28 cellular contexts compared by ENCODE assay signal in the genomic region with DNA sequence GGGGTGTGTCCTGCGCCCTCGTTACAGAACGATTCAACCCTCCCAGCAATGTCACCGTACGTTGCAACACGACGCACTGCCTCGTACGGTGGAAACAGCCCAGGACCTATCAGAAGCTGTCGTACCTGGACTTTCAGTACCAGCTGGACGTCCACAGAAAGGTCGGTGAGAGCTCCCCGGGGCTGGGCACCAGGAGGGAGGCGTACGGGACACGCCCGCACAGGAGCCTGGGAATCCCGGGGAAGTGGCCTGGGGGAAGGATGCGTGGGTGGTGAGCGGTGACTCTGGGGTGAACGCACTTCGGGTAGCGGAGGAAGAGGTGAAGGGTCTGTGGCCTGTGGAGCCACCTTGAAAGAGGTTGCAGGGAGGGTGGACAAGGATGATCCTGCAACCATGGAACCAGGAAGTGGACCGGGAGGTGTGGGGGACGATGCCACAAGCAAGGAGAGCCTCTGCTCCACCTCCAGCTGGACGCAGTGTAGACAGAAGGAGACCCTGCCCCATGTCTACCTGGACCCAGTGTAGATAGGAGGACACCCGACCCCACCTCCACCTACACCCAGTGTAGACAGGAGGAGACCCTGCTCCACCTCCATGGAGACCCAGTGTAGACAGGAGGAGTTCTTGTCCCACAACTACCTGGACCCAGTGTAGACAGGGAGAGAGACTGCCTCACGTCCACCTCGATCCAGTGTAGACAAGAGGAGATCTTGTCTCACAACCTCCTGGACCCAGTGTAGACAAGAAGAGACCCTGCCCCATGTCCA. TPM values are rescaled to one million over a fixed set of nuclear protein-coding genes. Genes with fewer than 3 reads are reported as not detected.
"Had no signal": no experiment of that assay in that cellular context is flagged by ENCODE, and none has a peak within 500 bp of the region (broad histone marks: within the 10 kb centered on the region; RNA-seq: fewer than 3 reads in every experiment).

No MANE protein-coding gene starts in this region.

- ATAC-seq: activated CD4-positive, alpha-beta T cell treated with anti-CD3 and anti-CD28 coated beads for 36 hours had no signal

- H3K4me2 ChIP-seq: smooth muscle cell had no signal

- H3K4me1 ChIP-seq: esophagus squamous epithelium, left ventricle myocardium inferior, right atrium auricular region, testis, transverse colon, uterus had no signal

- H3K36me3 ChIP-seq: esophagus squamous epithelium, left ventricle myocardium inferior, right atrium auricular region, transverse colon, uterus had no signal

- H3K4me1 Mint-ChIP-seq: activated naive CD4-positive, alpha-beta T cell treated with anti-CD3 and anti-CD28 coated beads, Interleukin-2, amount 10 ng/mL, durations not matched to agents 7 days and 5 days had no signal

- H3K27ac ChIP-seq: esophagus squamous epithelium, left ventricle myocardium inferior, right atrium auricular region, testis, transverse colon, uterus had no signal

- H3K4me3 Mint-ChIP-seq: activated CD4-positive, alpha-beta T cell treated with anti-CD3 and anti-CD28 coated beads for 36 hours; activated naive CD4-positive, alpha-beta T cell treated with anti-CD3 and anti-CD28 coated beads, Interleukin-2, amount 10 ng/mL, durations not matched to agents 7 days and 5 days; activated naive CD8-positive, alpha-beta T cell treated with anti-CD3 and anti-CD28 coated beads, Interleukin-2, amount 10 ng/mL, durations not matched to agents 7 days and 5 days; activated T-helper 1 cell treated with anti-CD3 and anti-CD28 coated beads, Interleukin-12 subunit alpha, Interleukin-12 subunit beta, Interleukin-2, Interleukin-4 antibody, amounts not matched to agents 30 ng/mL and 10 ng/mL and 1 ng/mL, durations not matched to agents 14 hours and 24 hours and 36 hours; neural crest cell had no signal

- H3K27me3 ChIP-seq: esophagus squamous epithelium, right atrium auricular region, testis, transverse colon, uterus had no signal

- H3K4me3 ChIP-seq: esophagus squamous epithelium, left ventricle myocardium inferior, right atrium auricular region, smooth muscle cell, testis, transverse colon, uterus had no signal

- DNase-seq: activated CD4-positive, alpha-beta T cell treated with anti-CD3 and anti-CD28 coated beads for 36 hours; activated CD4-positive, alpha-beta T cell treated with anti-CD3 and anti-CD28 coated beads, Interleukin-2, amount 50 U/mL, for 4 hours; activated CD4-positive, CD25-positive, alpha-beta regulatory T cell; activated CD8-positive, alpha-beta memory T cell treated with anti-CD3 and anti-CD28 coated beads for 24 hours; activated gamma-delta T cell; activated naive CD4-positive, alpha-beta T cell treated with anti-CD3 and anti-CD28 coated beads, Interleukin-2, amount 10 ng/mL, durations not matched to agents 7 days and 5 days; activated naive CD8-positive, alpha-beta T cell treated with anti-CD3 and anti-CD28 coated beads, Interleukin-2, amount 10 ng/mL, durations not matched to agents 7 days and 5 days; amniotic stem cell; central memory CD4-positive, alpha-beta T cell; effector CD4-positive, alpha-beta T cell; esophagus squamous epithelium; foreskin melanocyte; left ventricle myocardium inferior; stimulated activated CD4-positive, alpha-beta T cell treated with anti-CD3 and anti-CD28 coated beads, Interleukin-1b, Interleukin-23, amount 100 ng/mL, for 48 hours; stimulated activated CD4-positive, alpha-beta T cell treated with anti-CD3 and anti-CD28 coated beads, Interleukin-4, amount 100 ng/mL, for 4 hours; stimulated activated CD8-positive, alpha-beta memory T cell treated with anti-CD3 and anti-CD28 coated beads, Interleukin-4, amount 100 ng/mL, for 48 hours; stimulated activated naive CD4-positive, alpha-beta T cell; testis; transverse colon; uterus had no signal

- H3K27ac Mint-ChIP-seq: activated CD4-positive, alpha-beta T cell treated with anti-CD3 and anti-CD28 coated beads for 36 hours; activated naive CD4-positive, alpha-beta T cell treated with anti-CD3 and anti-CD28 coated beads, Interleukin-2, amount 10 ng/mL, durations not matched to agents 7 days and 5 days; activated naive CD8-positive, alpha-beta T cell treated with anti-CD3 and anti-CD28 coated beads, Interleukin-2, amount 10 ng/mL, durations not matched to agents 7 days and 5 days; activated T-helper 1 cell treated with anti-CD3 and anti-CD28 coated beads, Interleukin-12 subunit alpha, Interleukin-12 subunit beta, Interleukin-2, Interleukin-4 antibody, amounts not matched to agents 30 ng/mL and 10 ng/mL and 1 ng/mL, durations not matched to agents 14 hours and 24 hours and 36 hours had no signal

- H3K9me3 ChIP-seq: testis, transverse colon, uterus had no signal

- FAIRE-seq: islet of Langerhans had no signal

RNA-seq across cellular contexts. Expression of a gene that starts 25.9 kb away (rescaled TPM):
- total RNA-seq: glomerular endothelial cell, lung microvascular endothelial cell, pulmonary artery endothelial cell had no signal

RNA-seq across cellular contexts. Expression of a gene that starts 42.1 kb away (rescaled TPM):
- total RNA-seq: neural crest cell, smooth muscle cell had no signal
